In genomic region chr5:82312373-82312856, GRCh38 we compare ENCODE assay signal across 9 cellular contexts.
DNase-seq lines count a peak whose midpoint lies in the region; ATAC-seq and TF ChIP-seq lines count a peak whose summit lies in the region.
"Had no signal": no experiment of that assay in that cellular context is flagged by ENCODE, and none has a peak within 500 bp of the region (broad histone marks: within the 10 kb centered on the region; RNA-seq: fewer than 3 reads in every experiment).

No MANE protein-coding gene starts in this region.

- H3K4me1 ChIP-seq in HEK293 (ENCODE audit: control insufficient read depth, insufficient read depth, low read length), result peaks cover 9% of the 10 kb centered on the region

- H3K27ac ChIP-seq in HEK293 (ENCODE audit: extremely low read depth, low read depth, low read length), result no peak overlapping the region

- H3K36me3 ChIP-seq in HEK293 (ENCODE audit: control insufficient read depth in 2 of 2, insufficient read depth in 1 of 2, low read length in 2 of 2), result peaks cover 0 to 11% of the 10 kb centered on the region in 2 experiments; a peak in 1 of 3 replicates

- intact Hi-C loops in head of caudate nucleus (cut with DNase I), result no loop called here

- H3K27ac Mint-ChIP-seq in activated naive CD4-positive, alpha-beta T cell treated with anti-CD3 and anti-CD28 coated beads, Interleukin-2, amount 10 ng/mL, durations not matched to agents 7 days and 5 days, result no peak overlapping the region
- H3K27ac Mint-ChIP-seq: T-cell had no signal

- no peaks in the 10 kb centered on the region for H3K9me3 ChIP-seq in HEK293 (ENCODE audit: control insufficient read depth, insufficient read depth, low read depth, low read length)

- no peaks in the 10 kb centered on the region for H3K9me3 Mint-ChIP-seq in activated naive CD4-positive, alpha-beta T cell treated with anti-CD3 and anti-CD28 coated beads, Interleukin-2, amount 10 ng/mL, durations not matched to agents 7 days and 5 days

- TF ChIP-seq CTCF in HEK293 (tag by site-specific recombination; IDR thresholded peaks at IDR 0.05), result peak; percentile 79

- CTCF ChIA-PET in HEK293 (lab: Yijun Ruan, JAX), result interaction anchor here (0.5 to 2.9 kb wide), 26 partner anchors 8 to 1263 kb away, joined by 3 to 20 read pairs (median 3); no protein-coding TSS in a partner anchor
- CTCF ChIA-PET in activated naive CD4-positive, alpha-beta T cell treated with anti-CD3 and anti-CD28 coated beads, Interleukin-2, amount 10 ng/mL, durations not matched to agents 7 days and 5 days (lab: Charles Lee), result interaction anchor here (0.6 to 3.0 kb wide), 23 partner anchors 8 to 1257 kb away, joined by 3 to 22 read pairs (median 5); no protein-coding TSS in a partner anchor

- no peak overlapping the region for H3K4me3 ChIP-seq in HEK293 (ENCODE audit: low read depth, low read length)

- H3K4me1 Mint-ChIP-seq in activated naive CD4-positive, alpha-beta T cell treated with anti-CD3 and anti-CD28 coated beads, Interleukin-2, amount 10 ng/mL, durations not matched to agents 7 days and 5 days, result no peaks in the 10 kb centered on the region
- H3K4me1 Mint-ChIP-seq: T-cell had no signal

- no peaks in the 10 kb centered on the region for H3K27me3 Mint-ChIP-seq in activated naive CD4-positive, alpha-beta T cell treated with anti-CD3 and anti-CD28 coated beads, Interleukin-2, amount 10 ng/mL, durations not matched to agents 7 days and 5 days

- POLR2A ChIA-PET in HEK293 (lab: Yijun Ruan, JAX), result interaction anchor here (1.8 kb wide), 1 partner anchor 34 kb away, joined by 5 read pairs; the partner anchor contains the start of gene RPS23

- H3K4me3 Mint-ChIP-seq in activated naive CD4-positive, alpha-beta T cell treated with anti-CD3 and anti-CD28 coated beads, Interleukin-2, amount 10 ng/mL, durations not matched to agents 7 days and 5 days, result no peak overlapping the region
- H3K4me3 Mint-ChIP-seq: T-cell had no signal

- DNase-seq in COLO829 (ENCODE audit: low spot score) (peak; percentile 43), NCI-H748 (lab: John Stamatoyannopoulos, UW; ENCODE audit: unreplicated experiment) (peak; percentile 80), head of caudate nucleus (peak; percentile 43 to 88 (median 74)), putamen (ENCODE audit: low spot score) (peak; percentile 60), T1000 (lab: John Stamatoyannopoulos, UW) (no peak)
- DNase-seq in activated naive CD4-positive, alpha-beta T cell treated with anti-CD3 and anti-CD28 coated beads, Interleukin-2, amount 10 ng/mL, durations not matched to agents 7 days and 5 days, result peak; percentile 60

- no peak for ATAC-seq in GM18867 (IDR thresholded peaks at IDR 0.05; ENCODE audit: unreplicated experiment)
- ATAC-seq: T-cell had no signal

- peaks cover 3% of the 10 kb centered on the region for H3K36me3 Mint-ChIP-seq in activated naive CD4-positive, alpha-beta T cell treated with anti-CD3 and anti-CD28 coated beads, Interleukin-2, amount 10 ng/mL, durations not matched to agents 7 days and 5 days

TF ChIP-seq in HEK293, 187 proteins besides CTCF, POLR2A, EP300 and RAD21:
- no peak for TF ChIP-seq ZNF843 (tag by site-specific recombination; IDR thresholded peaks at IDR 0.05)
- 0 out of 2 replicates have a peak, but pooled peaks have one; percentile 23 for TF ChIP-seq ZBTB17 (tag by site-specific recombination; IDR thresholded peaks at IDR 0.05)
- no peak for TF ChIP-seq ZNF16 (tag by site-specific recombination; IDR thresholded peaks at IDR 0.05; ENCODE audit: low read depth)
- TF ChIP-seq ZFP69B (tag by site-specific recombination; IDR thresholded peaks at IDR 0.05), result no peak
- TF ChIP-seq HOXA7 (CRISPR knock-in tag; IDR thresholded peaks at IDR 0.05; ENCODE audit: borderline replicate concordance), result no peak
- peak; percentile 99 for TF ChIP-seq ZNF549 (tag by site-specific recombination; IDR thresholded peaks at IDR 0.05)
- TF ChIP-seq TRIM28 (IDR thresholded peaks at IDR 0.05; ENCODE audit: borderline replicate concordance, low read length), result 0 out of 2 replicates have a peak, but pooled peaks have one; percentile 35
- TF ChIP-seq EGR2 (tag by site-specific recombination; IDR thresholded peaks at IDR 0.05; ENCODE audit: low read depth), result 0 out of 2 replicates have a peak, but pooled peaks have one; percentile 29
- TF ChIP-seq ZNF26 (tag by site-specific recombination; IDR thresholded peaks at IDR 0.05), result no peak
- TF ChIP-seq ZNF654 (tag by site-specific recombination; IDR thresholded peaks at IDR 0.05; ENCODE audit: low read depth), result peak; percentile 90
- peak; percentile 88 for TF ChIP-seq ZNF660 (tag by site-specific recombination; IDR thresholded peaks at IDR 0.05)
- TF ChIP-seq ZBTB20 (tag by site-specific recombination; IDR thresholded peaks at IDR 0.05), result no peak
- TF ChIP-seq ZNF629 (tag by site-specific recombination; IDR thresholded peaks at IDR 0.05), result 0 out of 2 replicates have a peak, but pooled peaks have one; percentile 19
- peak; percentile 81 for TF ChIP-seq PRDM1 (tag by site-specific recombination; IDR thresholded peaks at IDR 0.05)
- peak; percentile 58; the same call in 1 of the 2 replicates for TF ChIP-seq ZNF2 (tag by site-specific recombination; IDR thresholded peaks at IDR 0.05)
- TF ChIP-seq ZNF335 (tag by site-specific recombination; conservative IDR thresholded peaks at IDR 0.05), result peak; percentile 38; the same call in 1 of the 2 replicates
- no peak for TF ChIP-seq ZNF600 (tag by site-specific recombination; IDR thresholded peaks at IDR 0.05)
- peak; percentile 49 for TF ChIP-seq ZFHX2 (tag by site-specific recombination; conservative IDR thresholded peaks at IDR 0.05)
- TF ChIP-seq ZNF501 (tag by site-specific recombination; IDR thresholded peaks at IDR 0.05), result peak; percentile 62; the same call in 1 of the 2 replicates
- peak; percentile 40; the same call in 1 of the 2 replicates for TF ChIP-seq ZNF133 (tag by site-specific recombination; IDR thresholded peaks at IDR 0.05)
